ENCODE assay signal across 19 cellular contexts in genomic region chr13:50378513-50378970, GRCh38.
DNase-seq lines count a peak whose midpoint lies in the region; ATAC-seq and TF ChIP-seq lines count a peak whose summit lies in the region.
"Had no signal": no experiment of that assay in that cellular context is flagged by ENCODE, and none has a peak within 500 bp of the region (broad histone marks: within the 10 kb centered on the region; RNA-seq: fewer than 3 reads in every experiment).

No MANE protein-coding gene starts in this region.

- 17% methylated on average over 4 of the region's 4 CpGs for WGBS in right lobe of liver (ENCODE audit: insufficient coverage, low coverage, low lambda C conversion rate, missing lambda C conversion rate)

- peak; percentile 57 to 61 (median 60) for ATAC-seq in right lobe of liver

- H3K4me1 ChIP-seq in right lobe of liver, result peaks cover 0 to 13% (median 5%) of the 10 kb centered on the region in 4 donors
- H3K4me1 ChIP-seq: esophagus squamous epithelium, uterus had no signal

- TF ChIP-seq POLR2A in right lobe of liver (IDR thresholded peaks at IDR 0.05), result no peak

- no peak overlapping the region for H3K27ac Mint-ChIP-seq in mesothelial cell of epicardium
- H3K27ac Mint-ChIP-seq: immature natural killer cell, natural killer cell had no signal

- no peak overlapping the region for H3K4me3 Mint-ChIP-seq in mesothelial cell of epicardium
- H3K4me3 Mint-ChIP-seq: IgD-negative memory B cell, natural killer cell had no signal

- no peaks in the 10 kb centered on the region for H3K27me3 Mint-ChIP-seq in mesothelial cell of epicardium (ENCODE audit: low read depth)

- no peaks in the 10 kb centered on the region for H3K36me3 ChIP-seq in right lobe of liver
- H3K36me3 ChIP-seq: esophagus squamous epithelium, uterus had no signal

- peak; percentile 97 for DNase-seq in Jurkat, Clone E6-1 (ENCODE audit: low read depth, low spot score)
- peak; percentile 21 for DNase-seq in NCI-H748 treated with DMSO at 0.1 percent for 48 hours (lab: John Stamatoyannopoulos, UW)
- DNase-seq in right lobe of liver, result no peak
- no peak for DNase-seq in mesothelial cell of epicardium (ENCODE audit: low spot score in 2 of 2, unreplicated experiment in 2 of 2)
- DNase-seq in DMS53 (lab: John Stamatoyannopoulos, UW), result no peak
- DNase-seq in superior temporal gyrus (ENCODE audit: extremely low spot score), result no peak
- no peak for DNase-seq in stimulated activated CD4-positive, alpha-beta T cell treated with anti-CD3 and anti-CD28 coated beads, Interleukin-4, amount 100 ng/mL, for 1 hour
- DNase-seq: activated gamma-delta T cell treated with Interleukin-2 at 50 U/mL for 16 hours; amniotic stem cell; central memory CD4-positive, alpha-beta T cell; esophagus squamous epithelium; immature natural killer cell; natural killer cell; NCI-H1105; NCI-H446 treated with DMSO at 0.1 percent for 48 hours; SK-N-SH; uterus had no signal

- H3K4me1 Mint-ChIP-seq in mesothelial cell of epicardium, result no peaks in the 10 kb centered on the region

- peak overlapping the region; percentile 60 for H3K27ac ChIP-seq in 22Rv1
- H3K27ac ChIP-seq in right lobe of liver, result peak overlapping the region in 1 of 3 donors; percentile 25
- H3K27ac ChIP-seq: esophagus squamous epithelium, uterus had no signal

- H3K36me3 Mint-ChIP-seq in mesothelial cell of epicardium, result peaks cover 11% of the 10 kb centered on the region

- H3K27me3 ChIP-seq in right lobe of liver, result no peaks in the 10 kb centered on the region
- H3K27me3 ChIP-seq: uterus had no signal

- intact Hi-C loops in right lobe of liver (cut with DNase I), result no loop called here

- peaks cover 17% of the 10 kb centered on the region for H3K9me3 Mint-ChIP-seq in mesothelial cell of epicardium

- H3K9me3 ChIP-seq in right lobe of liver, result no peaks in the 10 kb centered on the region
- H3K9me3 ChIP-seq: uterus had no signal

- no peak overlapping the region for H3K4me3 ChIP-seq in Jurkat, Clone E6-1 (ENCODE audit: low read length)
- H3K4me3 ChIP-seq in right lobe of liver, result no peak overlapping the region
- H3K4me3 ChIP-seq: esophagus squamous epithelium, uterus had no signal

- TF ChIP-seq CTCF in 22Rv1 (IDR thresholded peaks at IDR 0.05) (no peak), right lobe of liver (IDR thresholded peaks at IDR 0.05) (no peak), mesothelial cell of epicardium (IDR thresholded peaks at IDR 0.05; ENCODE audit: unreplicated experiment) (no peak)

Comparison
In these comparisons a context has a peak if more than half of its experiments do, and no peak if none do; other contexts are left out.
1. DNase-seq: peak in Jurkat, Clone E6-1 (single experiment) and NCI-H748 treated with DMSO at 0.1 percent for 48 hours (single experiment); none in right lobe of liver (0 of 3), mesothelial cell of epicardium (0 of 2), DMS53 (single experiment), superior temporal gyrus (single experiment) and stimulated activated CD4-positive, alpha-beta T cell treated with anti-CD3 and anti-CD28 coated beads, Interleukin-4, amount 100 ng/mL, for 1 hour (single experiment).